7 cellular contexts compared by ENCODE assay signal in genomic region chr6:58291319-58291718, GRCh38.
DNase-seq lines count a peak whose midpoint lies in the region; ATAC-seq, FAIRE-seq and TF ChIP-seq lines count a peak whose summit lies in the region.
"Not testable (repeated sequence)": the region's sequence is repeated elsewhere in the genome, so short reads cannot be mapped to it uniquely, and the experiment has no call there.

No MANE protein-coding gene starts in this region.

- not testable (repeated sequence) for TF ChIP-seq EP300 in K562 (IDR thresholded peaks at IDR 0.05; ENCODE audit: low read length)

- FAIRE-seq in H54 (lab: Jason Lieb, UNC) (peak; percentile 83), HTR-8/SVneo (lab: Jason Lieb, UNC) (peak; percentile 79), K562 (lab: Jason Lieb, UNC) (peak; percentile 62)

- not testable (repeated sequence) for TF ChIP-seq RAD21 in K562 (CRISPR knock-in tag; conservative IDR thresholded peaks at IDR 0.05 in 1 of 2, IDR thresholded peaks at IDR 0.05 in 1 of 2)

- H3F3A ChIP-seq in PC-3 (ENCODE audit: low read length, unreplicated experiment): not testable (repeated sequence)

- TF ChIP-seq CTCF in PC-3 (conservative IDR thresholded peaks at IDR 0.05; ENCODE audit: low read depth, low read length); K562 (IDR thresholded peaks at IDR 0.05 in 2 of 3, conservative IDR thresholded peaks at IDR 0.05 in 1 of 3; ENCODE audit: insufficient read depth in 2 of 3, low read depth in 1 of 3, low read length in 3 of 3); epithelial cell of esophagus (IDR thresholded peaks at IDR 0.05; ENCODE audit: insufficient read depth, low read depth, low read length, missing control alignments); foreskin keratinocyte (conservative IDR thresholded peaks at IDR 0.05): not testable (repeated sequence)

- not testable (repeated sequence) for H3K9me1 ChIP-seq in K562 (ENCODE audit: control insufficient read depth, insufficient read depth, low read length)

- not testable (repeated sequence) for H3K4me2 ChIP-seq in PC-3 (ENCODE audit: low read length); K562 (ENCODE audit: insufficient read depth, low read length)

- H3K4me1 ChIP-seq in PC-3 (ENCODE audit: insufficient read depth, low read length); K562 (replicated peaks in 1 of 2; ENCODE audit: control insufficient read depth in 2 of 2, insufficient read depth in 2 of 2, low read length in 2 of 2); foreskin keratinocyte: not testable (repeated sequence)

- not testable (repeated sequence) for H3K27me3 ChIP-seq in PC-3 (ENCODE audit: low read length); K562 (ENCODE audit: control insufficient read depth in 2 of 2, insufficient read depth in 2 of 2, low read length in 2 of 2); foreskin keratinocyte

- in situ Hi-C loops in K562 (cut with MboI): not testable (repeated sequence)

- H3K79me2 ChIP-seq in PC-3 (ENCODE audit: low read length); K562 (ENCODE audit: control insufficient read depth, insufficient read depth, low read length): not testable (repeated sequence)

- not testable (repeated sequence) for H3K36me3 ChIP-seq in PC-3 (ENCODE audit: low read depth, low read length); K562 (ENCODE audit: control insufficient read depth, insufficient read depth, low read length)

- not testable (repeated sequence) for H3K9me3 ChIP-seq in PC-3 (ENCODE audit: low read length); K562 (replicated peaks; ENCODE audit: control insufficient read depth, insufficient read depth, low read depth, low read length)

- not testable (repeated sequence) for BruUV-seq in PC-3 (replicated peaks; lab: Mats Ljungman, UMichigan); K562 (replicated peaks; lab: Mats Ljungman, UMichigan)

- not testable (repeated sequence) for TF ChIP-seq POLR2A in H54 (IDR thresholded peaks at IDR 0.05; ENCODE audit: low read depth, low read length); K562 (conservative IDR thresholded peaks at IDR 0.05)

- POLR2A ChIA-PET in PC-3 (lab: Charles Lee; ENCODE audit: unreplicated experiment); K562 (lab: Yijun Ruan, JAX): not testable (repeated sequence)

- ATAC-seq in PC-3 (peak; percentile 53), foreskin keratinocyte (peak; percentile 42)
- not testable (repeated sequence) for ATAC-seq in K562

- not testable (repeated sequence) for H3K27ac ChIP-seq in PC-3 (ENCODE audit: low read length); K562 (ENCODE audit: extremely low read depth, low read depth, low read length); foreskin keratinocyte

- H3K9ac ChIP-seq in PC-3 (ENCODE audit: low read length); K562 (ENCODE audit: insufficient read depth in 1 of 2, low read depth in 2 of 2, low read length in 2 of 2): not testable (repeated sequence)

- not testable (repeated sequence) for H3K4me3 ChIP-seq in PC-3 (ENCODE audit: low read length); K562; epithelial cell of esophagus (ENCODE audit: low read length)

- intact Hi-C loops in PC-3 (cut with micrococcal nuclease); K562 (cut with micrococcal nuclease): not testable (repeated sequence)

- 14% methylated on average over 1 of the region's 1 CpG for WGBS in K562 (ENCODE audit: insufficient coverage, low coverage, missing lambda C conversion rate)

- H4K20me1 ChIP-seq in PC-3 (ENCODE audit: low read length); K562 (replicated peaks; ENCODE audit: control insufficient read depth, insufficient read depth, low read length): not testable (repeated sequence)

- CTCF ChIA-PET in PC-3 (lab: Charles Lee); K562 (lab: Yijun Ruan, JAX; ENCODE audit: low intra/inter-chr PET ratio): not testable (repeated sequence)

- not testable (repeated sequence) for H3K9me2 ChIP-seq in PC-3 (replicated peaks; ENCODE audit: low read length)

- not testable (repeated sequence) for H2AFZ ChIP-seq in PC-3 (ENCODE audit: low read length); K562 (ENCODE audit: low read depth, low read length)

- DNase-seq in EL: peak; percentile 22
- not testable (repeated sequence) for DNase-seq in H54 (ENCODE audit: insufficient read length, low spot score); HTR-8/SVneo (ENCODE audit: insufficient read length, low spot score); K562 (ENCODE audit: extremely low read depth in 1 of 4, low spot score in 3 of 4)
- peak; percentile 4 for DNase-seq in PC-3
- DNase-seq in epithelial cell of esophagus (ENCODE audit: low read depth): peak; percentile 53
- DNase-seq in foreskin keratinocyte: peak; percentile 3 to 17
